1 cellular context compared by ENCODE assay signal in genomic region chr3:159765025-159765859, GRCh38.
TF ChIP-seq lines count a peak whose summit lies in the region.

No MANE protein-coding gene starts in this region.

TF ChIP-seq in HEK293, 187 proteins besides CTCF, POLR2A, EP300 and RAD21 (continued from another document and continues in another):
- TF ChIP-seq, protein P1, sequence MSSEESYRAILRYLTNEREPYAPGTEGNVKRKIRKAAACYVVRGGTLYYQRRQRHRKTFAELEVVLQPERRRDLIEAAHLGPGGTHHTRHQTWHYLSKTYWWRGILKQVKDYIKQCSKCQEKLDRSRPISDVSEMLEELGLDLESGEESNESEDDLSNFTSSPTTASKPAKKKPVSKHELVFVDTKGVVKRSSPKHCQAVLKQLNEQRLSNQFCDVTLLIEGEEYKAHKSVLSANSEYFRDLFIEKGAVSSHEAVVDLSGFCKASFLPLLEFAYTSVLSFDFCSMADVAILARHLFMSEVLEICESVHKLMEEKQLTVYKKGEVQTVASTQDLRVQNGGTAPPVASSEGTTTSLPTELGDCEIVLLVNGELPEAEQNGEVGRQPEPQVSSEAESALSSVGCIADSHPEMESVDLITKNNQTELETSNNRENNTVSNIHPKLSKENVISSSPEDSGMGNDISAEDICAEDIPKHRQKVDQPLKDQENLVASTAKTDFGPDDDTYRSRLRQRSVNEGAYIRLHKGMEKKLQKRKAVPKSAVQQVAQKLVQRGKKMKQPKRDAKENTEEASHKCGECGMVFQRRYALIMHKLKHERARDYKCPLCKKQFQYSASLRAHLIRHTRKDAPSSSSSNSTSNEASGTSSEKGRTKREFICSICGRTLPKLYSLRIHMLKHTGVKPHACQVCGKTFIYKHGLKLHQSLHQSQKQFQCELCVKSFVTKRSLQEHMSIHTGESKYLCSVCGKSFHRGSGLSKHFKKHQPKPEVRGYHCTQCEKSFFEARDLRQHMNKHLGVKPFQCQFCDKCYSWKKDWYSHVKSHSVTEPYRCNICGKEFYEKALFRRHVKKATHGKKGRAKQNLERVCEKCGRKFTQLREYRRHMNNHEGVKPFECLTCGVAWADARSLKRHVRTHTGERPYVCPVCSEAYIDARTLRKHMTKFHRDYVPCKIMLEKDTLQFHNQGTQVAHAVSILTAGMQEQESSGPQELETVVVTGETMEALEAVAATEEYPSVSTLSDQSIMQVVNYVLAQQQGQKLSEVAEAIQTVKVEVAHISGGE (tag by site-specific recombination; conservative IDR thresholded peaks at IDR 0.05; ENCODE audit: low read depth), result peak; percentile 12; the same call in 1 of the 2 replicates
- TF ChIP-seq PRDM6 (tag by site-specific recombination; IDR thresholded peaks at IDR 0.05), result peak; percentile 12
- 0 out of 2 replicates have a peak, but pooled peaks have one; percentile 77 for TF ChIP-seq ZBTB1 (tag by site-specific recombination; IDR thresholded peaks at IDR 0.05)
- peak; percentile 75 for TF ChIP-seq KLF1 (tag by site-specific recombination; IDR thresholded peaks at IDR 0.05)
- TF ChIP-seq ZNF155 (tag by site-specific recombination; IDR thresholded peaks at IDR 0.05), result no peak
- TF ChIP-seq ZNF239 (tag by site-specific recombination; IDR thresholded peaks at IDR 0.05), result no peak
- TF ChIP-seq MZF1 (tag by site-specific recombination; IDR thresholded peaks at IDR 0.05; ENCODE audit: borderline replicate concordance), result peak; percentile 91
- no peak for TF ChIP-seq ZBTB48 (tag by site-specific recombination; IDR thresholded peaks at IDR 0.05)
- TF ChIP-seq KLF16 (tag by site-specific recombination; IDR thresholded peaks at IDR 0.05), result peak; percentile 67; the same call in 1 of the 2 replicates
- TF ChIP-seq ZNF776 (tag by site-specific recombination; IDR thresholded peaks at IDR 0.05; ENCODE audit: borderline replicate concordance), result no peak
- peak; percentile 86 for TF ChIP-seq ZNF423 (tag by site-specific recombination; IDR thresholded peaks at IDR 0.05)
- TF ChIP-seq ZBTB26 (tag by site-specific recombination; optimal IDR thresholded peaks at IDR 0.05), result peak; percentile 95
- no peak for TF ChIP-seq ZNF777 (tag by site-specific recombination; IDR thresholded peaks at IDR 0.05; ENCODE audit: borderline replicate concordance)
- no peak for TF ChIP-seq ZNF148 (tag by site-specific recombination; IDR thresholded peaks at IDR 0.05; ENCODE audit: borderline replicate concordance)
- TF ChIP-seq ZBTB17 (tag by site-specific recombination; IDR thresholded peaks at IDR 0.05), result peak; percentile 64
- TF ChIP-seq GFI1B (tag by site-specific recombination; IDR thresholded peaks at IDR 0.05), result peak; percentile 57; the same call in 1 of the 2 replicates
- peak; percentile 43 for TF ChIP-seq SP2 (tag by site-specific recombination; IDR thresholded peaks at IDR 0.05)
- peak; percentile 80 for TF ChIP-seq ZEB2 (tag by site-specific recombination; IDR thresholded peaks at IDR 0.05)
- peak; percentile 95 for TF ChIP-seq ZFHX2 (tag by site-specific recombination; conservative IDR thresholded peaks at IDR 0.05)
- no peak for TF ChIP-seq SCRT1 (tag by site-specific recombination; IDR thresholded peaks at IDR 0.05; ENCODE audit: borderline replicate concordance)
- peak; percentile 100 for TF ChIP-seq OVOL3 (tag by site-specific recombination; IDR thresholded peaks at IDR 0.05)
- no peak for TF ChIP-seq ZNF114 (tag by site-specific recombination; IDR thresholded peaks at IDR 0.05)
- TF ChIP-seq ZNF23 (tag by site-specific recombination; IDR thresholded peaks at IDR 0.05; ENCODE audit: borderline replicate concordance), result no peak
- peak; percentile 86 for TF ChIP-seq EGR2 (tag by site-specific recombination; IDR thresholded peaks at IDR 0.05; ENCODE audit: low read depth)
- no peak for TF ChIP-seq ZNF791 (tag by site-specific recombination; IDR thresholded peaks at IDR 0.05)
- TF ChIP-seq ZNF843 (tag by site-specific recombination; IDR thresholded peaks at IDR 0.05), result peak; percentile 68; the same call in 1 of the 2 replicates
- no peak for TF ChIP-seq ZNF2 (tag by site-specific recombination; IDR thresholded peaks at IDR 0.05)
- peak; percentile 82 for TF ChIP-seq PATZ1 (tag by site-specific recombination; IDR thresholded peaks at IDR 0.05)
- peak; percentile 96 for TF ChIP-seq FEZF1 (tag by site-specific recombination; IDR thresholded peaks at IDR 0.05)
- TF ChIP-seq GLIS1 (tag by site-specific recombination; IDR thresholded peaks at IDR 0.05), result peak; percentile 65
- peak; percentile 56 for TF ChIP-seq KLF10 (tag by site-specific recombination; IDR thresholded peaks at IDR 0.05)
- TF ChIP-seq ZNF223 (tag by site-specific recombination; IDR thresholded peaks at IDR 0.05), result no peak
- no peak for TF ChIP-seq ZNF214 (tag by site-specific recombination; IDR thresholded peaks at IDR 0.05; ENCODE audit: borderline replicate concordance)
- TF ChIP-seq ZBTB7A (tag by site-specific recombination; IDR thresholded peaks at IDR 0.05; ENCODE audit: low read depth), result peak; percentile 39; the same call in 1 of the 2 replicates
- TF ChIP-seq, protein P2, sequence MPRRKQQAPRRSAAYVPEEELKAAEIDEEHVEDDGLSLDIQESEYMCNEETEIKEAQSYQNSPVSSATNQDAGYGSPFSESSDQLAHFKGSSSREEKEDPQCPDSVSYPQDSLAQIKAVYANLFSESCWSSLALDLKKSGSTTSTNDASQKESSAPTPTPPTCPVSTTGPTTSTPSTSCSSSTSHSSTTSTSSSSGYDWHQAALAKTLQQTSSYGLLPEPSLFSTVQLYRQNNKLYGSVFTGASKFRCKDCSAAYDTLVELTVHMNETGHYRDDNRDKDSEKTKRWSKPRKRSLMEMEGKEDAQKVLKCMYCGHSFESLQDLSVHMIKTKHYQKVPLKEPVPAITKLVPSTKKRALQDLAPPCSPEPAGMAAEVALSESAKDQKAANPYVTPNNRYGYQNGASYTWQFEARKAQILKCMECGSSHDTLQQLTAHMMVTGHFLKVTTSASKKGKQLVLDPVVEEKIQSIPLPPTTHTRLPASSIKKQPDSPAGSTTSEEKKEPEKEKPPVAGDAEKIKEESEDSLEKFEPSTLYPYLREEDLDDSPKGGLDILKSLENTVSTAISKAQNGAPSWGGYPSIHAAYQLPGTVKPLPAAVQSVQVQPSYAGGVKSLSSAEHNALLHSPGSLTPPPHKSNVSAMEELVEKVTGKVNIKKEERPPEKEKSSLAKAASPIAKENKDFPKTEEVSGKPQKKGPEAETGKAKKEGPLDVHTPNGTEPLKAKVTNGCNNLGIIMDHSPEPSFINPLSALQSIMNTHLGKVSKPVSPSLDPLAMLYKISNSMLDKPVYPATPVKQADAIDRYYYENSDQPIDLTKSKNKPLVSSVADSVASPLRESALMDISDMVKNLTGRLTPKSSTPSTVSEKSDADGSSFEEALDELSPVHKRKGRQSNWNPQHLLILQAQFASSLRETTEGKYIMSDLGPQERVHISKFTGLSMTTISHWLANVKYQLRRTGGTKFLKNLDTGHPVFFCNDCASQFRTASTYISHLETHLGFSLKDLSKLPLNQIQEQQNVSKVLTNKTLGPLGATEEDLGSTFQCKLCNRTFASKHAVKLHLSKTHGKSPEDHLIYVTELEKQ (tag by site-specific recombination; IDR thresholded peaks at IDR 0.05; ENCODE audit: borderline replicate concordance), result no peak; the same call in 1 of the 2 replicates
- TF ChIP-seq MYNN (tag by site-specific recombination; IDR thresholded peaks at IDR 0.05; ENCODE audit: borderline replicate concordance), result no peak
- no peak for TF ChIP-seq ZNF510 (tag by site-specific recombination; IDR thresholded peaks at IDR 0.05; ENCODE audit: insufficient replicate concordance)
- peak; percentile 85 for TF ChIP-seq ZNF335 (tag by site-specific recombination; conservative IDR thresholded peaks at IDR 0.05)
- TF ChIP-seq ZSCAN4 (tag by site-specific recombination; IDR thresholded peaks at IDR 0.05), result peak; percentile 83
